Comparison of ENCODE assay signal across 13 cellular contexts in genomic region chr6:133099573-133099972, GRCh38.
DNase-seq lines count a peak whose midpoint lies in the region; ATAC-seq, FAIRE-seq and TF ChIP-seq lines count a peak whose summit lies in the region.
"Had no signal": no experiment of that assay in that cellular context is flagged by ENCODE, and none has a peak within 500 bp of the region (broad histone marks: within the 10 kb centered on the region; RNA-seq: fewer than 3 reads in every experiment).

No MANE protein-coding gene starts in this region.

- intact Hi-C loops in HCT116 (cut with micrococcal nuclease), result no loop called here

- no peaks in the 10 kb centered on the region for H4K20me1 ChIP-seq in HCT116 (ENCODE audit: insufficient read depth)
- no peaks in the 10 kb centered on the region for H4K20me1 ChIP-seq in fibroblast of lung (ENCODE audit: control insufficient read depth, extremely low read depth, insufficient read depth, low read length)

- H2AFZ ChIP-seq in HCT116 (ENCODE audit: low read depth, low read length, poor library complexity, severe bottlenecking), result peak overlapping the region; percentile 58
- no peak overlapping the region for H2AFZ ChIP-seq in fibroblast of lung (ENCODE audit: low read length)

- TF ChIP-seq RAD21 in HCT116 (IDR thresholded peaks at IDR 0.05; ENCODE audit: low read depth), result no peak; the same call in 1 of the 2 replicates

- peak overlapping the region; percentile 58 for H3K27ac ChIP-seq in HCT116 (ENCODE audit: low read depth, low read length)
- H3K27ac ChIP-seq in RWPE1, result no peak overlapping the region
- H3K27ac ChIP-seq in fibroblast of lung (ENCODE audit: insufficient read depth, low read length), result peak overlapping the region; percentile 46
- H3K27ac ChIP-seq in suprapubic skin, result no peak overlapping the region
- H3K27ac ChIP-seq: right atrium auricular region had no signal

- no TSS peak for BruUV-seq in HCT116 (replicated peaks; lab: Mats Ljungman, UMichigan)

- RAD21 ChIA-PET in HCT116 (lab: Charles Lee; ENCODE audit: low non-redundant PET in 1 of 2, low total read pairs in 2 of 2, uncharacterized antibody in 2 of 2, unreplicated experiment in 2 of 2), result no interaction called here

- CTCF ChIA-PET in HCT116 (lab: Charles Lee) (no interaction called here), RWPE1 (lab: Yijun Ruan, JAX) (interaction anchor here (1.0 kb wide), 1 partner anchor 85 kb away, joined by 3 read pairs; no protein-coding TSS in a partner anchor)

- ATAC-seq in HCT116, result peak; percentile 79
- ATAC-seq in GM18861 (IDR thresholded peaks at IDR 0.05; ENCODE audit: unreplicated experiment), result no peak
- ATAC-seq: activated CD4-positive, CD25-positive, alpha-beta regulatory T cell treated with anti-CD3 and anti-CD28 coated beads, Interleukin-2, amount 50 U/mL, for 24 hours; left colon; Panc1 had no signal

- no peaks in the 10 kb centered on the region; the same call in 1 of the 2 replicates for H3K27me3 ChIP-seq in HCT116 (ENCODE audit: insufficient read depth, low read length)
- no peaks in the 10 kb centered on the region for H3K27me3 ChIP-seq in fibroblast of lung (ENCODE audit: control insufficient read depth, insufficient read depth, low read length)
- no peaks in the 10 kb centered on the region for H3K27me3 ChIP-seq in suprapubic skin
- H3K27me3 ChIP-seq: right atrium auricular region had no signal

- no peak for TF ChIP-seq POLR2A in HCT116 (IDR thresholded peaks at IDR 0.05; ENCODE audit: borderline replicate concordance, extremely low read depth, insufficient read depth, insufficient read length)
- no peak for TF ChIP-seq POLR2A in suprapubic skin (IDR thresholded peaks at IDR 0.05)
- no peak for TF ChIP-seq POLR2A in H54 (IDR thresholded peaks at IDR 0.05; ENCODE audit: low read depth, low read length)

- no peak for FAIRE-seq in H54 (lab: Jason Lieb, UNC)

- H3K36me3 ChIP-seq in HCT116 (ENCODE audit: control insufficient read depth in 1 of 2, insufficient read depth in 2 of 2, low read length in 2 of 2), result no peaks in the 10 kb centered on the region
- H3K36me3 ChIP-seq in fibroblast of lung (ENCODE audit: control insufficient read depth, insufficient read depth, low read length), result no peaks in the 10 kb centered on the region
- H3K36me3 ChIP-seq in suprapubic skin, result no peaks in the 10 kb centered on the region
- H3K36me3 ChIP-seq: right atrium auricular region had no signal

- POLR2A ChIA-PET in HCT116 (lab: Charles Lee), result interaction anchor here (0.5 to 1.0 kb wide), 3 partner anchors 14 to 287 kb away, joined by 3 to 4 read pairs (median 4); no protein-coding TSS in a partner anchor
- POLR2A ChIA-PET in RWPE1 (lab: Yijun Ruan, JAX; ENCODE audit: low non-redundant PET), result no interaction called here

- H3K79me2 ChIP-seq in HCT116 (ENCODE audit: insufficient read depth, low read length) (no peaks in the 10 kb centered on the region), fibroblast of lung (ENCODE audit: control insufficient read depth, insufficient read depth, low read length) (no peaks in the 10 kb centered on the region)

- H3K4me1 ChIP-seq in HCT116 (ENCODE audit: control insufficient read depth in 1 of 2, insufficient read depth in 2 of 2, low read length in 2 of 2) (peaks cover 23 to 49% of the 10 kb centered on the region in 2 experiments; a peak in 3 of 4 replicates), fibroblast of lung (ENCODE audit: control insufficient read depth, extremely low read depth, insufficient read depth, low read length) (peaks cover 2% of the 10 kb centered on the region), suprapubic skin (no peaks in the 10 kb centered on the region)

- H3K4me2 ChIP-seq in HCT116 (ENCODE audit: low read length) (peak overlapping the region; percentile 45), fibroblast of lung (ENCODE audit: extremely low read depth, insufficient read depth, low read length) (peak overlapping the region; percentile 56)

- H3K4me3 ChIP-seq in HCT116 (replicated peaks in 1 of 2; ENCODE audit: low read depth in 1 of 2, low read length in 2 of 2) (peak overlapping the region in 1 of 2 experiments; percentile 17; a peak in 1 of 4 replicates), fibroblast of lung (replicated peaks in 1 of 4; ENCODE audit: control extremely low read depth in 1 of 4, insufficient read depth in 1 of 4, low read depth in 3 of 4, low read length in 4 of 4) (no peak overlapping the region), skeletal muscle cell (ENCODE audit: low read depth, low read length) (no peak overlapping the region), suprapubic skin (no peak overlapping the region)
- H3K4me3 ChIP-seq: right atrium auricular region had no signal

- peak; percentile 83 for DNase-seq in HCT116 (ENCODE audit: low read depth, low spot score)
- DNase-seq in RWPE1 (ENCODE audit: low spot score), result peak; percentile 61
- DNase-seq in fibroblast of lung (ENCODE audit: low read depth in 2 of 2), result peak; percentile 95 to 97
- DNase-seq in skeletal muscle cell (ENCODE audit: low read depth), result peak; percentile 88
- no peak for DNase-seq in suprapubic skin (ENCODE audit: low spot score in 2 of 2)
- no peak for DNase-seq in H54 (ENCODE audit: insufficient read length, low spot score)
- DNase-seq: activated naive CD4-positive, alpha-beta T cell; left colon; NCI-H187 had no signal

- no peaks in the 10 kb centered on the region for H3K9me2 ChIP-seq in HCT116 (ENCODE audit: insufficient read depth)

- H3K9me3 ChIP-seq in HCT116 (ENCODE audit: control insufficient read depth in 1 of 2, insufficient read depth in 1 of 2, low read depth in 1 of 2, low read length in 2 of 2) (no peaks in the 10 kb centered on the region), fibroblast of lung (ENCODE audit: control insufficient read depth, insufficient read depth, low read depth, low read length) (no peaks in the 10 kb centered on the region), suprapubic skin (no peaks in the 10 kb centered on the region)
- H3K9me3 ChIP-seq: right atrium auricular region had no signal

- TF ChIP-seq CTCF in HCT116 (IDR thresholded peaks at IDR 0.05 in 2 of 3, conservative IDR thresholded peaks at IDR 0.05 in 1 of 3; ENCODE audit: borderline replicate concordance in 1 of 3, insufficient read depth in 1 of 3, low read depth in 2 of 3, low read length in 2 of 3) (no peak), RWPE1 (conservative IDR thresholded peaks at IDR 0.05; ENCODE audit: low read depth) (no peak), fibroblast of lung (conservative IDR thresholded peaks at IDR 0.05 in 1 of 2, IDR thresholded peaks at IDR 0.05 in 1 of 2; ENCODE audit: low read depth in 1 of 2, low read length in 2 of 2) (no peak), suprapubic skin (IDR thresholded peaks at IDR 0.05) (no peak)

- no peak for TF ChIP-seq EP300 in suprapubic skin (IDR thresholded peaks at IDR 0.05)

- H3K9ac ChIP-seq in HCT116 (ENCODE audit: low read length), result peak overlapping the region; percentile 4; the same call in 1 of the 2 replicates
- no peak overlapping the region for H3K9ac ChIP-seq in fibroblast of lung (ENCODE audit: insufficient read depth, low read length)

TF ChIP-seq in HCT116, 20 proteins besides CTCF, POLR2A, EP300 and RAD21 (continues in another document):
- TF ChIP-seq EZH2phosphoT487 (IDR thresholded peaks at IDR 0.05; ENCODE audit: borderline replicate concordance) (no peak), CEBPB (IDR thresholded peaks at IDR 0.05; ENCODE audit: low read depth) (peak; percentile 89), JUND (IDR thresholded peaks at IDR 0.05) (peak; percentile 79), FOSL1 (IDR thresholded peaks at IDR 0.05; ENCODE audit: low read depth) (peak; percentile 69), TCF7L2 (IDR thresholded peaks at IDR 0.05; ENCODE audit: borderline replicate concordance, extremely low read depth, insufficient read depth, insufficient read length) (peak; percentile 86), ZFX (IDR thresholded peaks at IDR 0.05) (no peak)
- TF ChIP-seq, protein P1, sequence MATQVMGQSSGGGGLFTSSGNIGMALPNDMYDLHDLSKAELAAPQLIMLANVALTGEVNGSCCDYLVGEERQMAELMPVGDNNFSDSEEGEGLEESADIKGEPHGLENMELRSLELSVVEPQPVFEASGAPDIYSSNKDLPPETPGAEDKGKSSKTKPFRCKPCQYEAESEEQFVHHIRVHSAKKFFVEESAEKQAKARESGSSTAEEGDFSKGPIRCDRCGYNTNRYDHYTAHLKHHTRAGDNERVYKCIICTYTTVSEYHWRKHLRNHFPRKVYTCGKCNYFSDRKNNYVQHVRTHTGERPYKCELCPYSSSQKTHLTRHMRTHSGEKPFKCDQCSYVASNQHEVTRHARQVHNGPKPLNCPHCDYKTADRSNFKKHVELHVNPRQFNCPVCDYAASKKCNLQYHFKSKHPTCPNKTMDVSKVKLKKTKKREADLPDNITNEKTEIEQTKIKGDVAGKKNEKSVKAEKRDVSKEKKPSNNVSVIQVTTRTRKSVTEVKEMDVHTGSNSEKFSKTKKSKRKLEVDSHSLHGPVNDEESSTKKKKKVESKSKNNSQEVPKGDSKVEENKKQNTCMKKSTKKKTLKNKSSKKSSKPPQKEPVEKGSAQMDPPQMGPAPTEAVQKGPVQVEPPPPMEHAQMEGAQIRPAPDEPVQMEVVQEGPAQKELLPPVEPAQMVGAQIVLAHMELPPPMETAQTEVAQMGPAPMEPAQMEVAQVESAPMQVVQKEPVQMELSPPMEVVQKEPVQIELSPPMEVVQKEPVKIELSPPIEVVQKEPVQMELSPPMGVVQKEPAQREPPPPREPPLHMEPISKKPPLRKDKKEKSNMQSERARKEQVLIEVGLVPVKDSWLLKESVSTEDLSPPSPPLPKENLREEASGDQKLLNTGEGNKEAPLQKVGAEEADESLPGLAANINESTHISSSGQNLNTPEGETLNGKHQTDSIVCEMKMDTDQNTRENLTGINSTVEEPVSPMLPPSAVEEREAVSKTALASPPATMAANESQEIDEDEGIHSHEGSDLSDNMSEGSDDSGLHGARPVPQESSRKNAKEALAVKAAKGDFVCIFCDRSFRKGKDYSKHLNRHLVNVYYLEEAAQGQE (IDR thresholded peaks at IDR 0.05; ENCODE audit: low read depth), result no peak
- TF ChIP-seq, protein P2, sequence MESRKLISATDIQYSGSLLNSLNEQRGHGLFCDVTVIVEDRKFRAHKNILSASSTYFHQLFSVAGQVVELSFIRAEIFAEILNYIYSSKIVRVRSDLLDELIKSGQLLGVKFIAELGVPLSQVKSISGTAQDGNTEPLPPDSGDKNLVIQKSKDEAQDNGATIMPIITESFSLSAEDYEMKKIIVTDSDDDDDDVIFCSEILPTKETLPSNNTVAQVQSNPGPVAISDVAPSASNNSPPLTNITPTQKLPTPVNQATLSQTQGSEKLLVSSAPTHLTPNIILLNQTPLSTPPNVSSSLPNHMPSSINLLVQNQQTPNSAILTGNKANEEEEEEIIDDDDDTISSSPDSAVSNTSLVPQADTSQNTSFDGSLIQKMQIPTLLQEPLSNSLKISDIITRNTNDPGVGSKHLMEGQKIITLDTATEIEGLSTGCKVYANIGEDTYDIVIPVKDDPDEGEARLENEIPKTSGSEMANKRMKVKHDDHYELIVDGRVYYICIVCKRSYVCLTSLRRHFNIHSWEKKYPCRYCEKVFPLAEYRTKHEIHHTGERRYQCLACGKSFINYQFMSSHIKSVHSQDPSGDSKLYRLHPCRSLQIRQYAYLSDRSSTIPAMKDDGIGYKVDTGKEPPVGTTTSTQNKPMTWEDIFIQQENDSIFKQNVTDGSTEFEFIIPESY (IDR thresholded peaks at IDR 0.05; ENCODE audit: extremely low read depth, insufficient replicate concordance, low read length), result no peak

Comparison
In these comparisons a context has a peak if more than half of its experiments do, and no peak if none do; other contexts are left out.
1. DNase-seq: peak in HCT116 (single experiment), RWPE1 (single experiment), fibroblast of lung (2 of 2) and skeletal muscle cell (single experiment); none in suprapubic skin (0 of 2) and H54 (single experiment).
2. H3K27ac ChIP-seq: peak in HCT116 (single experiment) and fibroblast of lung (single experiment); none in RWPE1 (single experiment) and suprapubic skin (single experiment).